12 cellular contexts compared by ENCODE assay signal in genomic region chr1:52603680-52604501, GRCh38. TPM values are rescaled to one million over a fixed set of nuclear protein-coding genes. Genes with fewer than 3 reads are reported as not detected.
DNase-seq lines count a peak whose midpoint lies in the region; ATAC-seq and TF ChIP-seq lines count a peak whose summit lies in the region.
"Had no signal": no experiment of that assay in that cellular context is flagged by ENCODE, and none has a peak within 500 bp of the region (broad histone marks: within the 10 kb centered on the region; RNA-seq: fewer than 3 reads in every experiment).

No MANE protein-coding gene starts in this region.

- H3K27me3 Mint-ChIP-seq in Caco-2 (ENCODE audit: insufficient read depth, unreplicated experiment) = no peaks in the 10 kb centered on the region
- no peaks in the 10 kb centered on the region for H3K27me3 Mint-ChIP-seq in chondrocyte (ENCODE audit: low read depth)
- H3K27me3 Mint-ChIP-seq in nephron (ENCODE audit: low read depth) = no peaks in the 10 kb centered on the region

- H3K9me3 Mint-ChIP-seq in Caco-2 (ENCODE audit: unreplicated experiment) = no peaks in the 10 kb centered on the region
- H3K9me3 Mint-ChIP-seq in chondrocyte (ENCODE audit: low read depth) = no peaks in the 10 kb centered on the region
- H3K9me3 Mint-ChIP-seq in nephron = no peaks in the 10 kb centered on the region

- H3K36me3 Mint-ChIP-seq in Caco-2 (ENCODE audit: insufficient read depth, unreplicated experiment) (peaks cover 5% of the 10 kb centered on the region), chondrocyte (ENCODE audit: low read depth) (peaks cover 26% of the 10 kb centered on the region), nephron (ENCODE audit: low read depth) (peaks cover 35% of the 10 kb centered on the region)

- no peak for ATAC-seq in HG02970 (IDR thresholded peaks at IDR 0.05; ENCODE audit: low FRiP score, unreplicated experiment)
- ATAC-seq: HCT116 had no signal

- no peak overlapping the region for H3K4me3 ChIP-seq in Caco-2 (ENCODE audit: low read depth, low read length)

- H3K4me3 Mint-ChIP-seq in Caco-2 (ENCODE audit: unreplicated experiment) = peak overlapping the region; percentile 70
- H3K4me3 Mint-ChIP-seq in chondrocyte (ENCODE audit: unreplicated experiment) = peak overlapping the region; percentile 80
- peak overlapping the region; percentile 79 to 93 (median 91) for H3K4me3 Mint-ChIP-seq in nephron

- DNase-seq in Caco-2 (peak in 1 of 2 experiments; percentile 5), MV-4-11 (lab: John Stamatoyannopoulos, UW) (peak; percentile 31), chondrocyte (ENCODE audit: low spot score) (no peak), COLO668 (lab: John Stamatoyannopoulos, UW; ENCODE audit: unreplicated experiment) (no peak), NCI-H2081 treated with DMSO at 0.1 percent for 48 hours (lab: John Stamatoyannopoulos, UW) (no peak)
- no peak for DNase-seq in stimulated activated CD4-positive, alpha-beta T cell treated with anti-CD3 and anti-CD28 coated beads, Interleukin-15, amount 100 ng/mL, for 24 hours
- DNase-seq: hippocampal formation, SHP77 treated with DMSO at 0.1 percent for 48 hours had no signal

- TF ChIP-seq CTCF in Caco-2 (IDR thresholded peaks at IDR 0.05; ENCODE audit: insufficient read depth in 1 of 2, low read depth in 1 of 2, low read length in 1 of 2, severe bottlenecking in 1 of 2, unreplicated experiment in 1 of 2) (no peak), chondrocyte (IDR thresholded peaks at IDR 0.05) (no peak), nephron (IDR thresholded peaks at IDR 0.05; ENCODE audit: unreplicated experiment in 3 of 3) (no peak)

- H3K4me1 Mint-ChIP-seq in Caco-2 (ENCODE audit: low read depth, unreplicated experiment) = peaks cover 7% of the 10 kb centered on the region
- H3K4me1 Mint-ChIP-seq in chondrocyte (ENCODE audit: low read depth) = peaks cover 28% of the 10 kb centered on the region
- H3K4me1 Mint-ChIP-seq in nephron = peaks cover 43% of the 10 kb centered on the region

- H3K27ac Mint-ChIP-seq in Caco-2 (ENCODE audit: unreplicated experiment) = no peak overlapping the region
- H3K27ac Mint-ChIP-seq in chondrocyte (ENCODE audit: unreplicated experiment) = no peak overlapping the region
- peak overlapping the region; percentile 86 to 99 (median 94) for H3K27ac Mint-ChIP-seq in nephron

- no peaks in the 10 kb centered on the region; the same call in 1 of the 2 replicates for H3K27me3 ChIP-seq in Caco-2 (replicated peaks; ENCODE audit: control insufficient read depth, insufficient read depth, low read length)

- H3K36me3 ChIP-seq in Caco-2 (ENCODE audit: control insufficient read depth, insufficient read depth, low read length) = no peaks in the 10 kb centered on the region; the same call in 1 of the 2 replicates

- CTCF ChIA-PET in Caco-2 (lab: Charles Lee) = no interaction called here

- BruUV-seq in Caco-2 (replicated peaks; lab: Mats Ljungman, UMichigan) = TSS peak; percentile 34

- POLR2A ChIA-PET in Caco-2 (lab: Charles Lee) = interaction anchor here (0.6 kb wide), 1 partner anchor 24 kb away, joined by 9 read pairs; no protein-coding TSS in a partner anchor

- H3K4me1 ChIP-seq in Caco-2 = no peaks in the 10 kb centered on the region; the same call in 1 of the 2 replicates

- intact Hi-C loops in Caco-2 (cut with micrococcal nuclease; ENCODE audit: unreplicated experiment) = no loop called here

- no peaks in the 10 kb centered on the region for H3K9me3 ChIP-seq in Caco-2

RNA-seq across cellular contexts. Expression of gene GPX7, which starts 1.7 kb away (rescaled TPM):
- total RNA-seq in Caco-2 (2022) (19.4 and 21.7 TPM in 2 replicates), chondrocyte (43.7 to 83.8 TPM (median 82.9 TPM) in 3 replicates)

RNA-seq across cellular contexts. Expression of gene SHISAL2A, which starts 29.1 kb away (rescaled TPM):
- 3.2 and 3.7 TPM in 2 replicates for total RNA-seq in Caco-2 (2022)
- 0.24 TPM in 1 of 3 replicates, not detected in the others for total RNA-seq in chondrocyte
- total RNA-seq: LHCN-M2 had no signal

RNA-seq across cellular contexts. Expression of gene TUT4, which starts 51.0 kb away (rescaled TPM):
- total RNA-seq in Caco-2 (2022) (54.9 and 57.6 TPM in 2 replicates), chondrocyte (40.9 to 48.9 TPM (median 42.9 TPM) in 3 replicates)

Comparison
In these comparisons a context has a peak if more than half of its experiments do, and no peak if none do; other contexts are left out.
1. H3K27ac Mint-ChIP-seq: peak in nephron (3 of 3); none in Caco-2 (single experiment) and chondrocyte (single experiment).
2. Peak in every context shown above with its lines, with median percentiles within 50 percentile points of each other: H3K4me3 Mint-ChIP-seq.